In genomic region chr13:50319603-50320296, GRCh38 we compare ENCODE assay signal across 10 cellular contexts.
DNase-seq lines count a peak whose midpoint lies in the region; ATAC-seq and TF ChIP-seq lines count a peak whose summit lies in the region.
"Had no signal": no experiment of that assay in that cellular context is flagged by ENCODE, and none has a peak within 500 bp of the region (broad histone marks: within the 10 kb centered on the region; RNA-seq: fewer than 3 reads in every experiment).

No MANE protein-coding gene starts in this region.

- dilution Hi-C loops in mammary epithelial cell (cut with HindIII; ENCODE audit: low sequenced_read_pairs), result no loop called here

- WGBS in mammary epithelial cell (ENCODE audit: low coverage, missing lambda C conversion rate), result 47% methylated on average over 3 of the region's 3 CpGs

- H3K4me2 ChIP-seq in mammary epithelial cell (ENCODE audit: insufficient read depth, low read depth, low read length), result no peak overlapping the region

- TF ChIP-seq CTCF in mammary epithelial cell (conservative IDR thresholded peaks at IDR 0.05 in 1 of 2, IDR thresholded peaks at IDR 0.05 in 1 of 2; ENCODE audit: extremely low read depth in 1 of 2, insufficient read depth in 1 of 2, low read depth in 1 of 2, low read length in 2 of 2) (no peak), natural killer cell (IDR thresholded peaks at IDR 0.05) (no peak)

- H3K79me2 ChIP-seq in mammary epithelial cell (ENCODE audit: insufficient read depth, low read length), result no peaks in the 10 kb centered on the region

- H3K9me3 ChIP-seq in mammary epithelial cell (replicated peaks; ENCODE audit: insufficient read depth, low read length), result no peaks in the 10 kb centered on the region
- H3K9me3 ChIP-seq: testis had no signal

- no peaks in the 10 kb centered on the region for H3K36me3 Mint-ChIP-seq in natural killer cell

- H3K4me1 ChIP-seq in mammary epithelial cell (ENCODE audit: insufficient read depth, low read length), result peaks cover 23% of the 10 kb centered on the region
- H3K4me1 ChIP-seq: testis had no signal

- CTCF ChIA-PET in mammary epithelial cell (lab: Charles Lee; ENCODE audit: low non-redundant PET), result no interaction called here

- H3K4me3 ChIP-seq in mammary epithelial cell (replicated peaks in 1 of 3; ENCODE audit: insufficient read depth in 1 of 3, low read depth in 2 of 3, low read length in 3 of 3), result no peak overlapping the region
- H3K4me3 ChIP-seq: heart left ventricle, testis had no signal

- peak; percentile 71 to 90 (median 79) for ATAC-seq in natural killer cell
- ATAC-seq in Right ventricle myocardium inferior, result no peak
- no peak for ATAC-seq in GM21723 (IDR thresholded peaks at IDR 0.05; ENCODE audit: unreplicated experiment)

- no peak overlapping the region for H3K9ac ChIP-seq in mammary epithelial cell (ENCODE audit: insufficient read depth, low read length)

- H3K36me3 ChIP-seq in mammary epithelial cell (ENCODE audit: insufficient read depth, low read length), result no peaks in the 10 kb centered on the region
- H3K36me3 ChIP-seq: heart left ventricle had no signal

- H3K4me1 Mint-ChIP-seq in natural killer cell, result peaks cover 28% of the 10 kb centered on the region in 2 donors

- peak overlapping the region; percentile 69 for H3K4me3 Mint-ChIP-seq in natural killer cell

- in situ Hi-C loops in mammary epithelial cell (cut with MboI; ENCODE audit: low sequenced_read_pairs in 2 of 2), result no loop called here

- peak overlapping the region; percentile 1 for H2AFZ ChIP-seq in mammary epithelial cell (ENCODE audit: low read depth, low read length)

- no TSS peak for BruUV-seq in mammary epithelial cell (replicated peaks; lab: Mats Ljungman, UMichigan)

- H3K27me3 ChIP-seq in mammary epithelial cell (ENCODE audit: insufficient read depth, low read length), result no peaks in the 10 kb centered on the region
- H3K27me3 ChIP-seq: heart left ventricle, testis had no signal

- no peaks in the 10 kb centered on the region for H3K9me3 Mint-ChIP-seq in natural killer cell

- DNase-seq in DMS53 (lab: John Stamatoyannopoulos, UW) (peak; percentile 20), NCI-H460 (ENCODE audit: extremely low read depth, low read depth) (peak; percentile 26), mammary epithelial cell (peak; percentile 28), natural killer cell (no peak), NCI-H2029 (lab: John Stamatoyannopoulos, UW) (no peak), Right ventricle myocardium inferior (ENCODE audit: missing footprints) (no peak), retina (no peak)
- DNase-seq: testis had no signal

- H3K27ac Mint-ChIP-seq in natural killer cell, result peak overlapping the region; percentile 77 to 88

- H4K20me1 ChIP-seq in mammary epithelial cell (ENCODE audit: insufficient read depth, low read length), result no peaks in the 10 kb centered on the region

- H3K27ac ChIP-seq in mammary epithelial cell (ENCODE audit: insufficient read depth, low read depth, low read length), result no peak overlapping the region
- H3K27ac ChIP-seq: testis had no signal

- no peaks in the 10 kb centered on the region for H3K27me3 Mint-ChIP-seq in natural killer cell (ENCODE audit: low read depth in 2 of 2)

- intact Hi-C loops in mammary epithelial cell (cut with micrococcal nuclease) (no loop called here), natural killer cell (cut with micrococcal nuclease) (no loop called here), Right ventricle myocardium inferior (cut with DNase I) (no loop called here)

Comparison
In these comparisons a context has a peak if more than half of its experiments do, and no peak if none do; other contexts are left out.
1. DNase-seq: peak in DMS53 (single experiment), NCI-H460 (single experiment) and mammary epithelial cell (single experiment); none in natural killer cell (single experiment), NCI-H2029 (single experiment), Right ventricle myocardium inferior (single experiment) and retina (single experiment).
2. ATAC-seq: peak in natural killer cell (3 of 3); none in Right ventricle myocardium inferior (single experiment) and GM21723 (single experiment).